In genomic region chrX:118528089-118528753, GRCh38 we compare ENCODE assay signal across 9 cellular contexts. TPM values are rescaled to one million over a fixed set of nuclear protein-coding genes. Genes with fewer than 3 reads are reported as not detected.
DNase-seq lines count a peak whose midpoint lies in the region; ATAC-seq and TF ChIP-seq lines count a peak whose summit lies in the region.
"Had no signal": no experiment of that assay in that cellular context is flagged by ENCODE, and none has a peak within 500 bp of the region (broad histone marks: within the 10 kb centered on the region; RNA-seq: fewer than 3 reads in every experiment).

No MANE protein-coding gene starts in this region.

- no peak overlapping the region for H3K4me3 ChIP-seq in brain microvascular endothelial cell (ENCODE audit: low read depth, low read length)
- H3K4me3 ChIP-seq: skin epidermis had no signal

- no peaks in the 10 kb centered on the region for H3K27me3 Mint-ChIP-seq in activated naive CD8-positive, alpha-beta T cell treated with anti-CD3 and anti-CD28 coated beads, Interleukin-2, amount 10 ng/mL, durations not matched to agents 7 days and 5 days

- H3K27ac Mint-ChIP-seq in activated naive CD8-positive, alpha-beta T cell treated with anti-CD3 and anti-CD28 coated beads, Interleukin-2, amount 10 ng/mL, durations not matched to agents 7 days and 5 days: peak overlapping the region; percentile 99

- no peak overlapping the region for H3K27ac ChIP-seq in brain microvascular endothelial cell

- no peaks in the 10 kb centered on the region for H3K9me3 Mint-ChIP-seq in activated naive CD8-positive, alpha-beta T cell treated with anti-CD3 and anti-CD28 coated beads, Interleukin-2, amount 10 ng/mL, durations not matched to agents 7 days and 5 days

- H3K36me3 Mint-ChIP-seq in activated naive CD8-positive, alpha-beta T cell treated with anti-CD3 and anti-CD28 coated beads, Interleukin-2, amount 10 ng/mL, durations not matched to agents 7 days and 5 days: peaks cover 20% of the 10 kb centered on the region

- TF ChIP-seq CTCF in brain microvascular endothelial cell (IDR thresholded peaks at IDR 0.05; ENCODE audit: low read depth, low read length, missing control alignments): no peak

- in situ Hi-C loops in brain microvascular endothelial cell (cut with HindIII; ENCODE audit: low pct_ligation_motif_present, low sequenced_read_pairs): no loop called here

- H3K4me1 Mint-ChIP-seq in activated naive CD8-positive, alpha-beta T cell treated with anti-CD3 and anti-CD28 coated beads, Interleukin-2, amount 10 ng/mL, durations not matched to agents 7 days and 5 days: peaks cover 53% of the 10 kb centered on the region

- no peaks in the 10 kb centered on the region for H3K27me3 ChIP-seq in brain microvascular endothelial cell (replicated peaks)

- H3K36me3 ChIP-seq in brain microvascular endothelial cell (replicated peaks): no peaks in the 10 kb centered on the region

- ATAC-seq in GM18511 (IDR thresholded peaks at IDR 0.05; ENCODE audit: unreplicated experiment): peak; percentile 72
- peak; percentile 59 for ATAC-seq in HG02884 (IDR thresholded peaks at IDR 0.05; ENCODE audit: unreplicated experiment)
- ATAC-seq in activated naive CD8-positive, alpha-beta T cell treated with anti-CD3 and anti-CD28 coated beads, Interleukin-2, amount 10 ng/mL, durations not matched to agents 7 days and 5 days (ENCODE audit: low read depth): peak; percentile 71

- POLR2A ChIA-PET in activated naive CD8-positive, alpha-beta T cell treated with anti-CD3 and anti-CD28 coated beads, Interleukin-2, amount 10 ng/mL, durations not matched to agents 7 days and 5 days (lab: Charles Lee): interaction anchor here (0.8 to 10.1 kb wide), 4 partner anchors 10 to 32 kb away, joined by 3 to 107 read pairs (median 4); partner anchors contain the start of gene DOCK11

- peak overlapping the region; percentile 99 for H3K4me3 Mint-ChIP-seq in activated naive CD8-positive, alpha-beta T cell treated with anti-CD3 and anti-CD28 coated beads, Interleukin-2, amount 10 ng/mL, durations not matched to agents 7 days and 5 days

- DNase-seq in T-helper 22 cell (ENCODE audit: low read depth) (peak; percentile 29), NCI-H345 (lab: John Stamatoyannopoulos, UW) (no peak), inferior parietal cortex (ENCODE audit: extremely low spot score) (no peak), brain microvascular endothelial cell (no peak)
- peak; percentile 60 for DNase-seq in activated naive CD8-positive, alpha-beta T cell treated with anti-CD3 and anti-CD28 coated beads, Interleukin-2, amount 10 ng/mL, durations not matched to agents 7 days and 5 days
- DNase-seq in stimulated activated naive CD4-positive, alpha-beta T cell treated with Interleukin-2 at 50 U/mL for 16 hours (lab: John Stamatoyannopoulos, UW): peak; percentile 56

RNA-seq across cellular contexts. Expression of gene DOCK11, which starts 32.6 kb away (rescaled TPM):
- total RNA-seq in activated naive CD8-positive, alpha-beta T cell treated with anti-CD3 and anti-CD28 coated beads, Interleukin-2, amount 10 ng/mL, durations not matched to agents 7 days and 5 days: 10 to 100 TPM; 71.9 to 80.4 TPM

Comparison
In these comparisons a context has a peak if more than half of its experiments do, and no peak if none do; other contexts are left out.
1. DNase-seq: peak in T-helper 22 cell (single experiment), activated naive CD8-positive, alpha-beta T cell treated with anti-CD3 and anti-CD28 coated beads, Interleukin-2, amount 10 ng/mL, durations not matched to agents 7 days and 5 days (single experiment) and stimulated activated naive CD4-positive, alpha-beta T cell treated with Interleukin-2 at 50 U/mL for 16 hours (single experiment); none in NCI-H345 (single experiment), inferior parietal cortex (single experiment) and brain microvascular endothelial cell (single experiment).
2. Peak in every context shown above with its lines, with median percentiles within 50 percentile points of each other: ATAC-seq.